In the genomic region with DNA sequence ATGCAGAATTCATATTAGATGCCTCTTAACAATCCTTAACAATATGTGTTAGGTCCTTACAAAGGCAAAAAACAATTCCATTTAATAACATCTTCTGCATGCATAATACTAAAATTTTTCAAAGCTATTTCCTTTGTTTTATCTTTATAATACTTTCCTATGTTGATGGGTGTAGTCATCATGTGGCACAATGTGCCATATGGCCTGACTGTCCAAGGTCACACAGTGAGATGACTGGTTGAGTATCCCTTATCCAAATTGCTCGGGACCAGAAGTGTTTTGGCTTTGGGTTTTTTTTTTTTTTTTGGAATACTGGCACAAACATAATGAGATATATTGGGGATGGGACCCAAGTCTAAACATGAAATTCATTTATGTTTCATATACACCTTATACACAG, we compare ENCODE assay signal across 5 cellular contexts.
"Had no signal": no experiment of that assay in that cellular context is flagged by ENCODE, and none has a peak within 500 bp of the region (broad histone marks: within the 10 kb centered on the region; RNA-seq: fewer than 3 reads in every experiment).

No MANE protein-coding gene starts in this region.

- DNase-seq: H9, HCEC 1CT, IMR-90 had no signal

- ATAC-seq: GM23338, K562 had no signal

- H3K4me3 ChIP-seq: GM23338, K562 had no signal
